ENCODE assay signal across 29 cellular contexts in genomic region chr19:46356670-46357055, GRCh38. TPM values are rescaled to one million over a fixed set of nuclear protein-coding genes. Genes with fewer than 3 reads are reported as not detected.
"Had no signal": no experiment of that assay in that cellular context is flagged by ENCODE, and none has a peak within 500 bp of the region (broad histone marks: within the 10 kb centered on the region; RNA-seq: fewer than 3 reads in every experiment).

No MANE protein-coding gene starts in this region.

- DNase-seq: activated CD8-positive, alpha-beta memory T cell treated with anti-CD3 and anti-CD28 coated beads, Interleukin-2, amount 50 U/mL, for 48 hours; activated gamma-delta T cell treated with Interleukin-2 at 50 U/mL for 16 hours; activated T-cell treated with anti-CD3 and anti-CD28 coated beads, Interleukin-2, amount 50 U/mL, for 4 hours; anterior cingulate cortex; central memory CD4-positive, alpha-beta T cell; dorsolateral prefrontal cortex; effector memory CD8-positive, alpha-beta T cell; hypothalamus; nucleus accumbens; stimulated activated CD4-positive, alpha-beta T cell treated with anti-CD3 and anti-CD28 coated beads, Interleukin-2, amount 100 ng/mL, for 48 hours; stimulated activated CD8-positive, alpha-beta memory T cell treated with anti-CD3 and anti-CD28 coated beads, Interleukin-4, amount 100 ng/mL, for 48 hours; stimulated activated naive CD8-positive, alpha-beta T cell treated with anti-CD3 and anti-CD28 coated beads, Interleukin-15, Interleukin-2, amounts not matched to agents 100 U/mL and 50 U/mL, for 24 hours; T-cell had no signal

- H3K4me3 Mint-ChIP-seq: activated naive CD4-positive, alpha-beta T cell treated with anti-CD3 and anti-CD28 coated beads, Interleukin-2, amount 50 U/mL, for 24 hours; activated T-cell treated with anti-CD3 and anti-CD28 coated beads, Interleukin-2, amount 50 U/mL, for 4 hours; brain; effector memory CD8-positive, alpha-beta T cell; memory B cell; T-cell; T-helper 2 cell treated with Interferon-gamma antibody and Interleukin-4, amounts not matched to agents 5 μg/mL and 100 μg/mL, for 36 hours had no signal

- H3K27ac Mint-ChIP-seq: activated naive CD4-positive, alpha-beta T cell treated with anti-CD3 and anti-CD28 coated beads, Interleukin-2, amount 50 U/mL, for 24 hours; memory B cell; T-cell; T-helper 2 cell treated with Interferon-gamma antibody and Interleukin-4, amounts not matched to agents 5 μg/mL and 100 μg/mL, for 36 hours had no signal

- H3K27me3 Mint-ChIP-seq: activated naive CD4-positive, alpha-beta T cell treated with anti-CD3 and anti-CD28 coated beads, Interleukin-2, amount 50 U/mL, for 24 hours; brain; effector memory CD8-positive, alpha-beta T cell; memory B cell; T-cell had no signal

- ATAC-seq: activated T-cell treated with anti-CD3 and anti-CD28 coated beads, Interleukin-2, amount 50 U/mL, for 4 hours; effector memory CD8-positive, alpha-beta T cell; stimulated activated naive CD8-positive, alpha-beta T cell treated with anti-CD3 and anti-CD28 coated beads, Interleukin-15, Interleukin-2, amounts not matched to agents 100 U/mL and 50 U/mL, for 24 hours; T-cell had no signal

- H3K4me2 ChIP-seq: smooth muscle cell had no signal

- H3K27me3 ChIP-seq: dorsolateral prefrontal cortex, esophagus muscularis mucosa, right lobe of liver, tibial nerve had no signal

- H3K4me3 ChIP-seq: dorsolateral prefrontal cortex, esophagus muscularis mucosa, right lobe of liver, smooth muscle cell, tibial nerve had no signal

- H3K9me3 ChIP-seq: esophagus muscularis mucosa, right lobe of liver, tibial nerve had no signal

- H3K27ac ChIP-seq: dorsolateral prefrontal cortex, esophagus muscularis mucosa, parathyroid adenoma, tibial nerve had no signal

- H3K9me3 Mint-ChIP-seq: activated naive CD4-positive, alpha-beta T cell treated with anti-CD3 and anti-CD28 coated beads, Interleukin-2, amount 50 U/mL, for 24 hours; activated T-cell treated with anti-CD3 and anti-CD28 coated beads, Interleukin-2, amount 50 U/mL, for 4 hours; brain; effector memory CD8-positive, alpha-beta T cell; memory B cell; T-cell; T-helper 2 cell treated with Interferon-gamma antibody and Interleukin-4, amounts not matched to agents 5 μg/mL and 100 μg/mL, for 36 hours had no signal

- H2AFZ ChIP-seq: parathyroid adenoma had no signal

- FAIRE-seq: colon, endothelial cell of umbilical vein, frontal cortex, urothelium cell line had no signal

- H3K9ac ChIP-seq: parathyroid adenoma had no signal

RNA-seq across cellular contexts. Expression of gene CCDC8, which starts 56.7 kb away (rescaled TPM):
- total RNA-seq: activated CD8-positive, alpha-beta memory T cell treated with anti-CD3 and anti-CD28 coated beads for 36 hours; mononuclear cell had no signal

RNA-seq across cellular contexts. Expression of gene HIF3A, which starts 59.8 kb away (rescaled TPM):
- total RNA-seq: activated CD8-positive, alpha-beta memory T cell treated with anti-CD3 and anti-CD28 coated beads for 36 hours; mononuclear cell; myocyte had no signal
